In genomic region chr20:41091926-41092325, GRCh38 we compare ENCODE assay signal across 20 cellular contexts. TPM values are rescaled to one million over a fixed set of nuclear protein-coding genes. Genes with fewer than 3 reads are reported as not detected.
A peak's percentile ranks its signal among the peaks of the same experiment; 100 is the strongest.
DNase-seq lines count a peak whose midpoint lies in the region; ATAC-seq and TF ChIP-seq lines count a peak whose summit lies in the region.
"Had no signal": no experiment of that assay in that cellular context is flagged by ENCODE, and none has a peak within 500 bp of the region (broad histone marks: within the 10 kb centered on the region; RNA-seq: fewer than 3 reads in every experiment).

No MANE protein-coding gene starts in this region.

- ATAC-seq in stimulated activated naive CD8-positive, alpha-beta T cell treated with anti-CD3 and anti-CD28 coated beads, Interleukin-15, Interleukin-2, amounts not matched to agents 100 U/mL and 50 U/mL, for 24 hours = no peak

- peaks cover 0 to 9% of the 10 kb centered on the region in 2 donors for H3K4me1 ChIP-seq in uterus
- H3K4me1 ChIP-seq: BLaER1, HAP-1 had no signal

- H3K27me3 ChIP-seq in uterus = no peaks in the 10 kb centered on the region
- H3K27me3 ChIP-seq: BLaER1, MG63 had no signal

- intact Hi-C loops in uterus (cut with DNase I; ENCODE audit: low total_unique reads) = loop anchor here (10.0 kb wide), 1 partner anchor 97 kb away; no protein-coding TSS in a partner anchor

- peak; percentile 19 for DNase-seq in NCI-H2029 (lab: John Stamatoyannopoulos, UW)
- no peak for DNase-seq in NCI-H2029 treated with DMSO at 0.1 percent for 48 hours (lab: John Stamatoyannopoulos, UW)
- no peak for DNase-seq in stimulated activated naive CD8-positive, alpha-beta T cell treated with anti-CD3 and anti-CD28 coated beads, Interleukin-15, Interleukin-2, amounts not matched to agents 100 U/mL and 50 U/mL, for 24 hours
- no peak for DNase-seq in endothelial cell (ENCODE audit: low spot score)
- DNase-seq in uterus = no peak
- no peak for DNase-seq in NCI-H2107 (lab: John Stamatoyannopoulos, UW)
- DNase-seq in SHP77 (lab: John Stamatoyannopoulos, UW) = no peak
- DNase-seq: 8988T, DMS153, KG1, MG63, NCI-H1092 treated with DMSO at 0.1 percent for 48 hours, NCI-H1694, NCI-H446 treated with DMSO at 0.1 percent for 48 hours, NCI-H774, PC-9 had no signal

- H3K27ac ChIP-seq in uterus = peak overlapping the region; percentile 7 to 21
- H3K27ac ChIP-seq: BLaER1, HL-60, PC-9 had no signal

- H3K27me3 Mint-ChIP-seq in stimulated activated naive CD8-positive, alpha-beta T cell treated with anti-CD3 and anti-CD28 coated beads, Interleukin-15, Interleukin-2, amounts not matched to agents 100 ng/mL and 50 ng/mL, for 24 hours = no peaks in the 10 kb centered on the region
- H3K27me3 Mint-ChIP-seq in endothelial cell (ENCODE audit: unreplicated experiment) = peaks cover 5% of the 10 kb centered on the region

- TF ChIP-seq CTCF in endothelial cell (IDR thresholded peaks at IDR 0.05; ENCODE audit: unreplicated experiment) (no peak), uterus (IDR thresholded peaks at IDR 0.05) (no peak)

- TF ChIP-seq POLR2A in uterus (IDR thresholded peaks at IDR 0.05) = no peak

- H3K4me3 ChIP-seq in uterus = no peak overlapping the region
- H3K4me3 ChIP-seq: BLaER1, HAP-1, MG63, PC-9 had no signal

- H3K9me3 ChIP-seq in uterus = no peaks in the 10 kb centered on the region
- H3K9me3 ChIP-seq: BLaER1, HAP-1, MG63 had no signal

- H3K9me3 Mint-ChIP-seq in stimulated activated naive CD8-positive, alpha-beta T cell treated with anti-CD3 and anti-CD28 coated beads, Interleukin-15, Interleukin-2, amounts not matched to agents 100 ng/mL and 50 ng/mL, for 24 hours = no peaks in the 10 kb centered on the region
- H3K9me3 Mint-ChIP-seq in endothelial cell (ENCODE audit: unreplicated experiment) = no peaks in the 10 kb centered on the region

- peak overlapping the region; percentile 18 for H3K27ac Mint-ChIP-seq in stimulated activated naive CD8-positive, alpha-beta T cell treated with anti-CD3 and anti-CD28 coated beads, Interleukin-15, Interleukin-2, amounts not matched to agents 100 ng/mL and 50 ng/mL, for 24 hours
- peak overlapping the region; percentile 48 for H3K27ac Mint-ChIP-seq in endothelial cell (ENCODE audit: unreplicated experiment)

- H3K36me3 ChIP-seq in uterus = no peaks in the 10 kb centered on the region

- peaks cover 53% of the 10 kb centered on the region for H3K36me3 Mint-ChIP-seq in stimulated activated naive CD8-positive, alpha-beta T cell treated with anti-CD3 and anti-CD28 coated beads, Interleukin-15, Interleukin-2, amounts not matched to agents 100 ng/mL and 50 ng/mL, for 24 hours (ENCODE audit: low read depth)
- peaks cover 27% of the 10 kb centered on the region for H3K36me3 Mint-ChIP-seq in endothelial cell (ENCODE audit: low read depth, unreplicated experiment)

- no peak overlapping the region for H3K4me3 Mint-ChIP-seq in stimulated activated naive CD8-positive, alpha-beta T cell treated with anti-CD3 and anti-CD28 coated beads, Interleukin-15, Interleukin-2, amounts not matched to agents 100 ng/mL and 50 ng/mL, for 24 hours
- H3K4me3 Mint-ChIP-seq in endothelial cell (ENCODE audit: unreplicated experiment) = no peak overlapping the region

- peaks cover 3% of the 10 kb centered on the region for H3K4me1 Mint-ChIP-seq in stimulated activated naive CD8-positive, alpha-beta T cell treated with anti-CD3 and anti-CD28 coated beads, Interleukin-15, Interleukin-2, amounts not matched to agents 100 ng/mL and 50 ng/mL, for 24 hours (ENCODE audit: low read depth)
- peaks cover 15% of the 10 kb centered on the region for H3K4me1 Mint-ChIP-seq in endothelial cell (ENCODE audit: unreplicated experiment)

RNA-seq across cellular contexts. Expression of gene PLCG1, which starts 45.4 kb away (rescaled TPM):
- total RNA-seq in endothelial cell (ENCODE audit: unreplicated experiment) (456 TPM), uterus (100 to 1,000 TPM in 3 of 4 donors, 10 to 100 TPM in 1; 38.8 to 180 (median 138) TPM)
